ENCODE assay signal across 1 cellular context in the genomic region with DNA sequence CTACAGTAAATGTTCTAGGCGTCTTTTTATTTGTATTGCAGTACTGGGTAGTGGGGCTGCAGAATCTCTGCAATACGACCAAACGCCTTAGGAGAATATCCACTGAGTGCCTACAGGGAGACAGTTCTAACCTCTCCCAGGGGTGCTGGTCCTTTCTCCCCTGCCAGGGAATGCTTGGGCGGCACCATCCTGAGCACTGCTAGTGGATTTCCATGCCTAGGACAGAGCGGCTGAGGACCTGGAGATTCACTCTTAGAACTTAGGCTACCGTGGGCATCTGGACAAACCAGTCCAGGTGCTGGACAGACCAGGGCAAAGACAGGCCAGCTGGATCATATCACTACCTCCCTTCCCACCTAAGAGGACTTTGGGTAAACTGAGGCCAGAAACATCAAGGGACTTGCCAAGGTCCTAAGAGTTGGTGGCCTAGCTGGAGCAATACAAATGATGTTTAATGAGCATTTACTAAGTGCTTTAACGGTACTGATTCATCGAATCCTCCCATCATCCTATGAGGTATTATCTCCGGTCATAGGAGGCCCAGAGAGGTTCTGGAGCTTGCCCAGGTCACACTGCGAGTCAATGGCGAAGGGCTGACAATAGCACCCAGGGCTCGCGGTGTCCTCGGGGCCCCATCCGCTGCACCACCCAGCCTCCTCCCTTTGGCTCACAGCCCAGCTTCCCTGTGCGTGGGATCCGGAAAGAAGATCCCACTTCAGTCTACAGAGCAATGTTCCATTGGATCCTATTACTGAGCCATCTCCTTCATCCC.
TF ChIP-seq lines count a peak whose summit lies in the region.

No MANE protein-coding gene starts in this region.

TF ChIP-seq in HEK293, 187 proteins besides CTCF, POLR2A, EP300 and RAD21 (continued from another document):
- TF ChIP-seq, protein P1, sequence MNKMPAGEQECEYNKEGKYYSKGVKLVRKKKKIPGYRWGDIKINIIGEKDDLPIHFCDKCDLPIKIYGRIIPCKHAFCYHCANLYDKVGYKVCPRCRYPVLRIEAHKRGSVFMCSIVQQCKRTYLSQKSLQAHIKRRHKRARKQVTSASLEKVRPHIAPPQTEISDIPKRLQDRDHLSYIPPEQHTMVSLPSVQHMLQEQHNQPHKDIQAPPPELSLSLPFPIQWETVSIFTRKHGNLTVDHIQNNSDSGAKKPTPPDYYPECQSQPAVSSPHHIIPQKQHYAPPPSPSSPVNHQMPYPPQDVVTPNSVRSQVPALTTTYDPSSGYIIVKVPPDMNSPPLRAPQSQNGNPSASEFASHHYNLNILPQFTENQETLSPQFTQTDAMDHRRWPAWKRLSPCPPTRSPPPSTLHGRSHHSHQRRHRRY (tag by site-specific recombination; IDR thresholded peaks at IDR 0.05), result 0 out of 2 replicates have a peak, but pooled peaks have one; percentile 34
- TF ChIP-seq ZNF837 (tag by site-specific recombination; IDR thresholded peaks at IDR 0.05), result no peak
- no peak for TF ChIP-seq ZNF549 (tag by site-specific recombination; IDR thresholded peaks at IDR 0.05)
